Comparison of ENCODE assay signal across 12 cellular contexts in the genomic region with DNA sequence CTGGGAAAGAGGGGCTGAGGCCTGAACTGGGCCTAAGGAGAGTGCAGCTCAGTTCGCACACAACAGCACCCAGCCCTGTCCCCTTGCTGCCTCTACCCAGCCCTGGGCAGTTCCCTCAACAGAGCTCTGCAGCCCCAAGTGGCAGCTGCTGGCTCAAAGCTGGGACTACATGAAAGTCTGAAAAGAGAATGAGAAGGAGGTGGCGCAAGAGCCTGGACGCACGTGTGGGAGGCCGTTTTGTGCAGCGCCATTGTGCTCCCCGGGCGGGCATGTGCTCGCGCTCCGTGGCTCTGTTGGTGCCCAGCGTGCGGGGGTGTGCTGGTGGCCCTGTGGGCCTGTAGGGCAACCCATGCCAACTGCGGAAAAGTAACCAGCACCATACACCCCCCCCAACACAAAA. TPM values are rescaled to one million over a fixed set of nuclear protein-coding genes. Genes with fewer than 3 reads are reported as not detected.
DNase-seq lines count a peak whose midpoint lies in the region; ATAC-seq and TF ChIP-seq lines count a peak whose summit lies in the region.
"Had no signal": no experiment of that assay in that cellular context is flagged by ENCODE, and none has a peak within 500 bp of the region (broad histone marks: within the 10 kb centered on the region; RNA-seq: fewer than 3 reads in every experiment).

No MANE protein-coding gene starts in this region.

- H3K27me3 Mint-ChIP-seq in stimulated activated memory B cell treated with anti-CD40 and anti-IgM and Interleukin-4, amounts not matched to agents 10 μg/mL and 1 μg/mL and 100 μg/mL, for 72 hours, result no peaks in the 10 kb centered on the region

- TF ChIP-seq CTCF in right atrium auricular region (IDR thresholded peaks at IDR 0.05), result no peak

- H3K4me1 Mint-ChIP-seq in stimulated activated effector memory CD8-positive, alpha-beta T cell treated with anti-CD3 and anti-CD28 coated beads, Interleukin-12 subunit alpha, Interleukin-12 subunit beta, amount 100 ng/mL, for 72 hours, result peaks cover under 1% of the 10 kb centered on the region
- H3K4me1 Mint-ChIP-seq in stimulated activated memory B cell treated with anti-CD40 and anti-IgM and Interleukin-4, amounts not matched to agents 10 μg/mL and 1 μg/mL and 100 μg/mL, for 72 hours, result peaks cover 11% of the 10 kb centered on the region

- peak overlapping the region; percentile 75 to 79 for H3K27ac ChIP-seq in right atrium auricular region

- no peak overlapping the region for H3K27ac Mint-ChIP-seq in stimulated activated effector memory CD8-positive, alpha-beta T cell treated with anti-CD3 and anti-CD28 coated beads, Interleukin-12 subunit alpha, Interleukin-12 subunit beta, amount 100 ng/mL, for 72 hours
- H3K27ac Mint-ChIP-seq in stimulated activated memory B cell treated with anti-CD40 and anti-IgM and Interleukin-4, amounts not matched to agents 10 μg/mL and 1 μg/mL and 100 μg/mL, for 72 hours, result no peak overlapping the region
- H3K27ac Mint-ChIP-seq: neural progenitor cell; T-helper 1 cell treated with Interleukin-12 subunit alpha and Interleukin-12 subunit beta and Interleukin-4 antibody, amounts not matched to agents 30 μg/mL and 1 μg/mL, for 36 hours had no signal

- H3K4me1 ChIP-seq in right atrium auricular region, result peaks cover 0 to 49% of the 10 kb centered on the region in 2 donors
- H3K4me1 ChIP-seq: neural progenitor cell had no signal

- H3K36me3 ChIP-seq in right atrium auricular region, result peaks cover 40% of the 10 kb centered on the region
- H3K36me3 ChIP-seq: neural progenitor cell had no signal

- H3K4me3 Mint-ChIP-seq in stimulated activated effector memory CD8-positive, alpha-beta T cell treated with anti-CD3 and anti-CD28 coated beads, Interleukin-12 subunit alpha, Interleukin-12 subunit beta, amount 100 ng/mL, for 72 hours, result no peak overlapping the region
- no peak overlapping the region for H3K4me3 Mint-ChIP-seq in stimulated activated memory B cell treated with anti-CD40 and anti-IgM and Interleukin-4, amounts not matched to agents 10 μg/mL and 1 μg/mL and 100 μg/mL, for 72 hours
- H3K4me3 Mint-ChIP-seq: neural progenitor cell; T-helper 1 cell treated with Interleukin-12 subunit alpha and Interleukin-12 subunit beta and Interleukin-4 antibody, amounts not matched to agents 30 μg/mL and 1 μg/mL, for 36 hours had no signal

- H3K9me3 Mint-ChIP-seq in stimulated activated effector memory CD8-positive, alpha-beta T cell treated with anti-CD3 and anti-CD28 coated beads, Interleukin-12 subunit alpha, Interleukin-12 subunit beta, amount 100 ng/mL, for 72 hours, result no peaks in the 10 kb centered on the region
- no peaks in the 10 kb centered on the region for H3K9me3 Mint-ChIP-seq in stimulated activated memory B cell treated with anti-CD40 and anti-IgM and Interleukin-4, amounts not matched to agents 10 μg/mL and 1 μg/mL and 100 μg/mL, for 72 hours
- H3K9me3 Mint-ChIP-seq: neural progenitor cell; T-helper 1 cell treated with Interleukin-12 subunit alpha and Interleukin-12 subunit beta and Interleukin-4 antibody, amounts not matched to agents 30 μg/mL and 1 μg/mL, for 36 hours had no signal

- no peaks in the 10 kb centered on the region for H3K27me3 ChIP-seq in right atrium auricular region
- H3K27me3 ChIP-seq: neural progenitor cell had no signal

- H3K4me3 ChIP-seq in right atrium auricular region, result no peak overlapping the region
- H3K4me3 ChIP-seq: neural progenitor cell had no signal

- H3K9me3 ChIP-seq in right atrium auricular region, result no peaks in the 10 kb centered on the region

- H3K36me3 Mint-ChIP-seq in stimulated activated effector memory CD8-positive, alpha-beta T cell treated with anti-CD3 and anti-CD28 coated beads, Interleukin-12 subunit alpha, Interleukin-12 subunit beta, amount 100 ng/mL, for 72 hours, result peaks cover 60% of the 10 kb centered on the region
- H3K36me3 Mint-ChIP-seq in stimulated activated memory B cell treated with anti-CD40 and anti-IgM and Interleukin-4, amounts not matched to agents 10 μg/mL and 1 μg/mL and 100 μg/mL, for 72 hours, result peaks cover 37% of the 10 kb centered on the region
- H3K36me3 Mint-ChIP-seq: neural progenitor cell had no signal

- DNase-seq in C1 segment of cervical spinal cord (lab: John Stamatoyannopoulos, UW) (peak in 12 of 14 donors; percentile 50 to 81 (median 72)), anterior cingulate cortex (lab: John Stamatoyannopoulos, UW) (peak in 54 of 58 donors; percentile 47 to 88 (median 76)), right atrium auricular region (ENCODE audit: low spot score) (no peak), putamen (ENCODE audit: low spot score) (peak; percentile 91)
- no peak for DNase-seq in stimulated activated effector memory CD8-positive, alpha-beta T cell treated with anti-CD3 and anti-CD28 coated beads, Interleukin-12 subunit alpha, Interleukin-12 subunit beta, amount 100 ng/mL, for 72 hours (ENCODE audit: low spot score in 2 of 2)
- DNase-seq: NCI-H774 had no signal

- ATAC-seq in HG03571 (IDR thresholded peaks at IDR 0.05; ENCODE audit: unreplicated experiment) (no peak), GM21423 (IDR thresholded peaks at IDR 0.05; ENCODE audit: unreplicated experiment) (no peak)
- no peak for ATAC-seq in stimulated activated effector memory CD8-positive, alpha-beta T cell treated with anti-CD3 and anti-CD28 coated beads, Interleukin-12 subunit alpha, Interleukin-12 subunit beta, amount 100 ng/mL, for 72 hours
- ATAC-seq in stimulated activated memory B cell treated with anti-CD40 and anti-IgM and Interleukin-4, amounts not matched to agents 10 μg/mL and 1 μg/mL and 100 μg/mL, for 72 hours, result no peak

RNA-seq across cellular contexts. Expression of a gene that starts 10.3 kb away (rescaled TPM):
- under 1 TPM in 1 of 2 donors, not detected in 1; 0.07 TPM for total RNA-seq in right atrium auricular region
- total RNA-seq: bronchial epithelial cell had no signal

RNA-seq across cellular contexts. Expression of a gene that starts 11.5 kb away (rescaled TPM):
- total RNA-seq in right atrium auricular region, result 10 to 100 TPM; 30.8 to 41.6 TPM

RNA-seq across cellular contexts. Expression of a gene that starts 27.4 kb away (rescaled TPM):
- total RNA-seq in right atrium auricular region, result under 1 TPM; 0.41 to 0.63 TPM
- total RNA-seq: bronchial epithelial cell had no signal

Comparison
In these comparisons a context has a peak if more than half of its experiments do, and no peak if none do; other contexts are left out.
1. DNase-seq: peak in C1 segment of cervical spinal cord (12 of 14), anterior cingulate cortex (54 of 58) and putamen (single experiment); none in right atrium auricular region (single experiment) and stimulated activated effector memory CD8-positive, alpha-beta T cell treated with anti-CD3 and anti-CD28 coated beads, Interleukin-12 subunit alpha, Interleukin-12 subunit beta, amount 100 ng/mL, for 72 hours (0 of 2).